Comparison of ENCODE assay signal across 8 cellular contexts in the genomic region with DNA sequence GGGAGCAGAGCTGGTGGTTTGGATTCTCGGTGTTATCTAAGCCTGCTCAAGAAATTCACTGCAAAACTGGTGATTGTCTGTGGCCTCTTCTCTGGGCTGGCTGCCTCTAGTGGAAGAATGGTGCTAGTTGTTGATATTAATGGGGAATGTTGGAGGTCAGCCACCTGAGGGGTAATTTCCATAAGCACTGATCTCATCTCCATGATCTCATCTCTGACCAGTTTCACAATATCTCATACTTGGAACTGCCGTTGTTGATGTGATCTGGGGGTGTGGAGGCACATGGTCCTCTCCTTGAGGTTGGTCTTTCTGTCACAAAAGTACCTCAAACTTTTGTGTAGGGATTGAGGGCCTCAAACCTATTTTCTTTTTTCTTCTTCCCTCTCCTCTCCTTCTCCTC.
DNase-seq lines count a peak whose midpoint lies in the region; ATAC-seq and TF ChIP-seq lines count a peak whose summit lies in the region.

No MANE protein-coding gene starts in this region.

- H3K27me3 Mint-ChIP-seq in WTC11 (ENCODE audit: low read depth) = no peaks in the 10 kb centered on the region

- no peak for TF ChIP-seq POLR2A in thyroid gland (IDR thresholded peaks at IDR 0.05)

- DNase-seq in AG10803 (ENCODE audit: low read depth) (peak; percentile 95), WTC11 (ENCODE audit: low spot score) (peak; percentile 13), inferior parietal cortex (ENCODE audit: extremely low spot score) (peak; percentile 47), Karpas-422 (no peak), thyroid gland (no peak), GM19238 (ENCODE audit: insufficient read length, low spot score) (no peak)

- H3K9ac ChIP-seq in Karpas-422 (ENCODE audit: low read length) = no peak overlapping the region

- H2AFZ ChIP-seq in Karpas-422 (ENCODE audit: low read length) = no peak overlapping the region

- H3K4me1 ChIP-seq in Karpas-422 (ENCODE audit: low read length) (no peaks in the 10 kb centered on the region), thyroid gland (no peaks in the 10 kb centered on the region)

- intact Hi-C loops in thyroid gland (cut with DNase I) = no loop called here

- H4K20me1 ChIP-seq in Karpas-422 (ENCODE audit: insufficient read depth, low read depth, low read length) = no peaks in the 10 kb centered on the region

- POLR2A ChIA-PET in WTC11 (lab: Charles Lee) = no interaction called here

- H3K4me3 Mint-ChIP-seq in WTC11 = no peak overlapping the region

- H3K9me3 Mint-ChIP-seq in WTC11 = 0 out of 2 replicates have a peak, but pooled peaks cover 4% of the 10 kb centered on the region

- no peak overlapping the region for H3K4me2 ChIP-seq in Karpas-422 (ENCODE audit: low read depth, low read length, poor library complexity, severe bottlenecking)

- H3K4me1 Mint-ChIP-seq in WTC11 = no peaks in the 10 kb centered on the region

- H3K27me3 ChIP-seq in Karpas-422 (ENCODE audit: low read length) (no peaks in the 10 kb centered on the region), thyroid gland (no peaks in the 10 kb centered on the region)

- H3K27ac ChIP-seq in Karpas-422 (ENCODE audit: low read length) (no peak overlapping the region), thyroid gland (no peak overlapping the region)

- no peaks in the 10 kb centered on the region for H3K36me3 Mint-ChIP-seq in WTC11

- H3K36me3 ChIP-seq in Karpas-422 (ENCODE audit: insufficient read depth, low read length) (no peaks in the 10 kb centered on the region), thyroid gland (no peaks in the 10 kb centered on the region)

- 51 to 54% methylated on average over 2 of the region's 2 CpGs for WGBS in thyroid gland, 2 donors

- H3K4me3 ChIP-seq in AG10803 (ENCODE audit: low read length) = no peak overlapping the region
- H3K4me3 ChIP-seq in Karpas-422 (ENCODE audit: low read length) = no peak overlapping the region
- no peak overlapping the region for H3K4me3 ChIP-seq in thyroid gland (replicated peaks in 1 of 3)

- no peaks in the 10 kb centered on the region for H3K9me2 ChIP-seq in Karpas-422 (replicated peaks; ENCODE audit: insufficient read depth, low read length)

- peak; percentile 61 for ATAC-seq in GM19043 (IDR thresholded peaks at IDR 0.05; ENCODE audit: low read depth, unreplicated experiment)
- ATAC-seq in HG03139 (IDR thresholded peaks at IDR 0.05; ENCODE audit: unreplicated experiment) = peak; percentile 58
- peak; percentile 85 for ATAC-seq in WTC11

- CTCF ChIA-PET in WTC11 (lab: Charles Lee) = interaction anchor here (0.7 kb wide), 1 partner anchor 16 kb away, joined by 4 read pairs; no protein-coding TSS in a partner anchor

- H3K27ac Mint-ChIP-seq in WTC11 = no peak overlapping the region

- H3K79me2 ChIP-seq in Karpas-422 (ENCODE audit: low read length) = no peaks in the 10 kb centered on the region

- H3K9me3 ChIP-seq in Karpas-422 (ENCODE audit: low read length) = no peaks in the 10 kb centered on the region
- H3K9me3 ChIP-seq in thyroid gland = no peaks in the 10 kb centered on the region

- TF ChIP-seq CTCF in AG10803 (conservative IDR thresholded peaks at IDR 0.05; ENCODE audit: low read length) (peak; percentile 71), WTC11 (IDR thresholded peaks at IDR 0.05) (no peak), thyroid gland (IDR thresholded peaks at IDR 0.05) (no peak)

TF ChIP-seq in WTC11, 78 proteins besides CTCF, POLR2A, EP300 and RAD21 (continues in another document):
- TF ChIP-seq, protein P1, sequence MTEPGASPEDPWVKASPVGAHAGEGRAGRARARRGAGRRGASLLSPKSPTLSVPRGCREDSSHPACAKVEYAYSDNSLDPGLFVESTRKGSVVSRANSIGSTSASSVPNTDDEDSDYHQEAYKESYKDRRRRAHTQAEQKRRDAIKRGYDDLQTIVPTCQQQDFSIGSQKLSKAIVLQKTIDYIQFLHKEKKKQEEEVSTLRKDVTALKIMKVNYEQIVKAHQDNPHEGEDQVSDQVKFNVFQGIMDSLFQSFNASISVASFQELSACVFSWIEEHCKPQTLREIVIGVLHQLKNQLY (CRISPR knock-in tag; IDR thresholded peaks at IDR 0.05) = no peak
- TF ChIP-seq GRHL2 (CRISPR knock-in tag; IDR thresholded peaks at IDR 0.05; ENCODE audit: insufficient replicate concordance, severe bottlenecking) = no peak
- TF ChIP-seq, protein P2, sequence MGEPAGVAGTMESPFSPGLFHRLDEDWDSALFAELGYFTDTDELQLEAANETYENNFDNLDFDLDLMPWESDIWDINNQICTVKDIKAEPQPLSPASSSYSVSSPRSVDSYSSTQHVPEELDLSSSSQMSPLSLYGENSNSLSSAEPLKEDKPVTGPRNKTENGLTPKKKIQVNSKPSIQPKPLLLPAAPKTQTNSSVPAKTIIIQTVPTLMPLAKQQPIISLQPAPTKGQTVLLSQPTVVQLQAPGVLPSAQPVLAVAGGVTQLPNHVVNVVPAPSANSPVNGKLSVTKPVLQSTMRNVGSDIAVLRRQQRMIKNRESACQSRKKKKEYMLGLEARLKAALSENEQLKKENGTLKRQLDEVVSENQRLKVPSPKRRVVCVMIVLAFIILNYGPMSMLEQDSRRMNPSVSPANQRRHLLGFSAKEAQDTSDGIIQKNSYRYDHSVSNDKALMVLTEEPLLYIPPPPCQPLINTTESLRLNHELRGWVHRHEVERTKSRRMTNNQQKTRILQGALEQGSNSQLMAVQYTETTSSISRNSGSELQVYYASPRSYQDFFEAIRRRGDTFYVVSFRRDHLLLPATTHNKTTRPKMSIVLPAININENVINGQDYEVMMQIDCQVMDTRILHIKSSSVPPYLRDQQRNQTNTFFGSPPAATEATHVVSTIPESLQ (CRISPR knock-in tag; IDR thresholded peaks at IDR 0.05) = no peak
- no peak for TF ChIP-seq CREB1 (CRISPR knock-in tag; IDR thresholded peaks at IDR 0.05)
- TF ChIP-seq RELA (CRISPR knock-in tag; IDR thresholded peaks at IDR 0.05; ENCODE audit: borderline replicate concordance) = no peak
- TF ChIP-seq TEAD1 (CRISPR knock-in tag; IDR thresholded peaks at IDR 0.05) = no peak
- TF ChIP-seq GTF2I (CRISPR knock-in tag; conservative IDR thresholded peaks at IDR 0.05) = no peak
- no peak for TF ChIP-seq ARID4B (CRISPR knock-in tag; IDR thresholded peaks at IDR 0.05; ENCODE audit: borderline replicate concordance)
- no peak for TF ChIP-seq ATF2 (CRISPR knock-in tag; IDR thresholded peaks at IDR 0.05; ENCODE audit: borderline replicate concordance, low read depth)
- TF ChIP-seq, protein P3, sequence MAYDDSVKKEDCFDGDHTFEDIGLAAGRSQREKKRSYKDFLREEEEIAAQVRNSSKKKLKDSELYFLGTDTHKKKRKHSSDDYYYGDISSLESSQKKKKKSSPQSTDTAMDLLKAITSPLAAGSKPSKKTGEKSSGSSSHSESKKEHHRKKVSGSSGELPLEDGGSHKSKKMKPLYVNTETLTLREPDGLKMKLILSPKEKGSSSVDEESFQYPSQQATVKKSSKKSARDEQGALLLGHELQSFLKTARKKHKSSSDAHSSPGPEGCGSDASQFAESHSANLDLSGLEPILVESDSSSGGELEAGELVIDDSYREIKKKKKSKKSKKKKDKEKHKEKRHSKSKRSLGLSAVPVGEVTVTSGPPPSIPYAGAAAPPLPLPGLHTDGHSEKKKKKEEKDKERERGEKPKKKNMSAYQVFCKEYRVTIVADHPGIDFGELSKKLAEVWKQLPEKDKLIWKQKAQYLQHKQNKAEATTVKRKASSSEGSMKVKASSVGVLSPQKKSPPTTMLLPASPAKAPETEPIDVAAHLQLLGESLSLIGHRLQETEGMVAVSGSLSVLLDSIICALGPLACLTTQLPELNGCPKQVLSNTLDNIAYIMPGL (CRISPR knock-in tag; IDR thresholded peaks at IDR 0.05) = no peak
- no peak for TF ChIP-seq CREM (CRISPR knock-in tag; IDR thresholded peaks at IDR 0.05)
- no peak for TF ChIP-seq PRRX2 (CRISPR knock-in tag; IDR thresholded peaks at IDR 0.05)
- TF ChIP-seq IRF2 (CRISPR knock-in tag; IDR thresholded peaks at IDR 0.05; ENCODE audit: borderline replicate concordance, low read depth) = no peak
- TF ChIP-seq SMAD4 (CRISPR knock-in tag; IDR thresholded peaks at IDR 0.05) = no peak

Comparison
In these comparisons a context has a peak if more than half of its experiments do, and no peak if none do; other contexts are left out.
1. DNase-seq: peak in AG10803 (single experiment), WTC11 (single experiment) and inferior parietal cortex (single experiment); none in Karpas-422 (single experiment), thyroid gland (0 of 2) and GM19238 (single experiment).
2. Peak in every context shown above with its lines, with median percentiles within 50 percentile points of each other: ATAC-seq.